27 cellular contexts compared by ENCODE assay signal in genomic region chr22:38404419-38404818, GRCh38. TPM values are rescaled to one million over a fixed set of nuclear protein-coding genes. Genes with fewer than 3 reads are reported as not detected.
DNase-seq lines count a peak whose midpoint lies in the region; ATAC-seq, FAIRE-seq and TF ChIP-seq lines count a peak whose summit lies in the region.
"Had no signal": no experiment of that assay in that cellular context is flagged by ENCODE, and none has a peak within 500 bp of the region (broad histone marks: within the 10 kb centered on the region; RNA-seq: fewer than 3 reads in every experiment).

No MANE protein-coding gene starts in this region.

- H3K9me3 Mint-ChIP-seq in astrocyte (ENCODE audit: unreplicated experiment): no peaks in the 10 kb centered on the region
- peaks cover 9% of the 10 kb centered on the region for H3K9me3 Mint-ChIP-seq in nephron progenitor cell
- H3K9me3 Mint-ChIP-seq: CD4-positive, alpha-beta T cell; CD8-positive, alpha-beta memory T cell; HFFc6 had no signal

- TF ChIP-seq EP300 in H1 (IDR thresholded peaks at IDR 0.05; ENCODE audit: borderline replicate concordance in 1 of 2, low read depth in 2 of 2, low read length in 2 of 2): no peak

- H3K4me1 ChIP-seq in Karpas-422 (ENCODE audit: low read length) (peaks cover 12% of the 10 kb centered on the region), astrocyte (ENCODE audit: insufficient read depth, low read length) (peaks cover 3% of the 10 kb centered on the region), H1 (replicated peaks in 1 of 4; ENCODE audit: control insufficient read depth in 3 of 4, insufficient read depth in 4 of 4, low read length in 3 of 4) (peaks cover 0 to 11% (median 7%) of the 10 kb centered on the region in 4 experiments; a peak in 5 of 7 replicates)
- H3K4me1 ChIP-seq: BE2C had no signal

- H2BK120ac ChIP-seq in H1 (replicated peaks; ENCODE audit: low read depth, low read length): no peak overlapping the region

- H3K36me3 Mint-ChIP-seq in astrocyte (ENCODE audit: low read depth, unreplicated experiment) (no peaks in the 10 kb centered on the region), nephron progenitor cell (ENCODE audit: low read depth) (no peaks in the 10 kb centered on the region)
- H3K36me3 Mint-ChIP-seq: CD14-positive monocyte had no signal

- no peak overlapping the region for H2BK15ac ChIP-seq in H1 (ENCODE audit: low read length)

- WGBS in H1 (ENCODE audit: extremely low coverage in 1 of 2, insufficient coverage in 1 of 2, insufficient read length in 1 of 2, insufficient replicate concordance in 2 of 2, low coverage in 1 of 2, low lambda C conversion rate in 2 of 2, missing lambda C conversion rate in 1 of 2), 2 experiments: 92% methylated on average over 6 of the region's 6 CpGs; no CpG with 5 or more reads in 1 of the 2 experiments

- TF ChIP-seq CTCF in astrocyte (IDR thresholded peaks at IDR 0.05; ENCODE audit: insufficient read depth, low read depth, low read length): no peak
- TF ChIP-seq CTCF in H1 (IDR thresholded peaks at IDR 0.05; ENCODE audit: control extremely low read depth in 1 of 3, insufficient read depth in 1 of 3, low read depth in 1 of 3, low read length in 3 of 3): no peak
- no peak for TF ChIP-seq CTCF in nephron progenitor cell (IDR thresholded peaks at IDR 0.05)

- H3K27ac Mint-ChIP-seq in astrocyte (ENCODE audit: unreplicated experiment) (no peak overlapping the region), nephron progenitor cell (peak overlapping the region; percentile 43)
- H3K27ac Mint-ChIP-seq: CD4-positive, alpha-beta T cell; CD8-positive, alpha-beta memory T cell; GM23338; HFFc6 had no signal

- FAIRE-seq in astrocyte (lab: Jason Lieb, UNC) (no peak), H1 (lab: Jason Lieb, UNC) (no peak)
- FAIRE-seq: A549, GM12891, GM18507, H54 had no signal

- no peak overlapping the region for H3K4me3 ChIP-seq in Karpas-422 (ENCODE audit: low read length)
- no peak overlapping the region for H3K4me3 ChIP-seq in astrocyte (ENCODE audit: insufficient read depth, low read depth, low read length)
- H3K4me3 ChIP-seq in H1 (ENCODE audit: extremely low read depth in 1 of 4, insufficient read depth in 2 of 4, low read depth in 3 of 4, low read length in 4 of 4): no peak overlapping the region
- H3K4me3 ChIP-seq: A549; BLaER1 treated with 17β-estradiol and CSF1 and Interleukin-3, amounts not matched to agents 10 nM and 100 nM; GM23338; HAP-1 had no signal

- H3K4ac ChIP-seq in H1 (replicated peaks; ENCODE audit: insufficient read length, low read depth, low read length): no peak overlapping the region

- H3K9me3 ChIP-seq in Karpas-422 (ENCODE audit: low read length): no peaks in the 10 kb centered on the region
- H3K9me3 ChIP-seq in astrocyte (ENCODE audit: insufficient read depth, low read depth, low read length): no peaks in the 10 kb centered on the region
- no peaks in the 10 kb centered on the region for H3K9me3 ChIP-seq in H1 (ENCODE audit: insufficient read depth in 2 of 2, low read depth in 1 of 2, low read length in 1 of 2)
- H3K9me3 ChIP-seq: A549; BE2C; BLaER1 treated with 17β-estradiol and CSF1 and Interleukin-3, amounts not matched to agents 10 nM and 100 nM; HAP-1 had no signal

- POLR2A ChIA-PET in H1 (lab: Charles Lee; ENCODE audit: partially characterized antibody): no interaction called here

- H3K27me3 Mint-ChIP-seq in astrocyte (ENCODE audit: low read depth, unreplicated experiment) (peaks cover 4% of the 10 kb centered on the region), nephron progenitor cell (ENCODE audit: low read depth, poor library complexity) (peaks cover 21% of the 10 kb centered on the region)
- H3K27me3 Mint-ChIP-seq: CD4-positive, alpha-beta T cell had no signal

- H4K5ac ChIP-seq in H1 (ENCODE audit: insufficient read length, low read depth, low read length): no peak overlapping the region

- ATAC-seq in HG02798 (IDR thresholded peaks at IDR 0.05; ENCODE audit: poor library complexity, unreplicated experiment) (no peak), GM19328 (IDR thresholded peaks at IDR 0.05; ENCODE audit: unreplicated experiment) (no peak)
- ATAC-seq: A549, GM23338 had no signal

- no peaks in the 10 kb centered on the region for H4K20me1 ChIP-seq in Karpas-422 (ENCODE audit: insufficient read depth, low read depth, low read length)
- no peaks in the 10 kb centered on the region for H4K20me1 ChIP-seq in astrocyte (ENCODE audit: insufficient read depth, low read length)
- H4K20me1 ChIP-seq in H1 (replicated peaks in 1 of 2; ENCODE audit: control insufficient read depth in 1 of 2, insufficient read depth in 2 of 2, low read length in 2 of 2): no peaks in the 10 kb centered on the region
- H4K20me1 ChIP-seq: BLaER1 treated with 17β-estradiol and CSF1 and Interleukin-3, amounts not matched to agents 10 nM and 100 nM had no signal

- H3K4me1 Mint-ChIP-seq in astrocyte (ENCODE audit: low read depth, unreplicated experiment) (no peaks in the 10 kb centered on the region), nephron progenitor cell (peaks cover 36% of the 10 kb centered on the region)

- H2AK5ac ChIP-seq in H1 (ENCODE audit: low read depth, low read length): no peak overlapping the region

- H2BK12ac ChIP-seq in H1 (ENCODE audit: low read depth, low read length): no peak overlapping the region

- H2BK20ac ChIP-seq in H1 (ENCODE audit: low read length): no peak overlapping the region

- H2AFZ ChIP-seq in Karpas-422 (ENCODE audit: low read length): no peak overlapping the region
- H2AFZ ChIP-seq in astrocyte (ENCODE audit: low read depth, low read length): peak overlapping the region; percentile 47
- no peak overlapping the region for H2AFZ ChIP-seq in H1 (ENCODE audit: low read length)
- H2AFZ ChIP-seq: GM23338 had no signal

- no peak for TF ChIP-seq RAD21 in H1 (IDR thresholded peaks at IDR 0.05 in 1 of 2, conservative IDR thresholded peaks at IDR 0.05 in 1 of 2; ENCODE audit: low read depth in 2 of 2, low read length in 2 of 2)

- no peak overlapping the region for H2BK5ac ChIP-seq in H1 (ENCODE audit: low read depth, low read length)

- no peak overlapping the region for H3K27ac ChIP-seq in Karpas-422 (ENCODE audit: low read length)
- no peak overlapping the region for H3K27ac ChIP-seq in astrocyte (ENCODE audit: low read depth, low read length)
- no peak overlapping the region for H3K27ac ChIP-seq in H1 (ENCODE audit: low read depth, low read length)
- H3K27ac ChIP-seq: A549; BLaER1 treated with 17β-estradiol and CSF1 and Interleukin-3, amounts not matched to agents 10 nM and 100 nM had no signal

- no peak for TF ChIP-seq POLR2A in H1 (IDR thresholded peaks at IDR 0.05; ENCODE audit: control extremely low read depth in 1 of 2, low read depth in 2 of 2, low read length in 2 of 2)

- peak; percentile 19 for DNase-seq in Karpas-422
- no peak for DNase-seq in astrocyte (ENCODE audit: low read depth)
- DNase-seq in H1 (ENCODE audit: low read depth in 1 of 2, low spot score in 2 of 2): no peak
- DNase-seq in nephron progenitor cell: no peak
- DNase-seq in iPS-NIHi11 (ENCODE audit: low spot score): no peak
- DNase-seq in NCI-H1930 (lab: John Stamatoyannopoulos, UW): no peak
- DNase-seq: 8988T; ACHN; AML-193; BE2C; Calu3; CD4-positive, alpha-beta T cell; CD8-positive, alpha-beta memory T cell; DMS53; DMS79 treated with DMSO at 0.1 percent for 48 hours; GF-D8; HFFc6 had no signal

- no peaks in the 10 kb centered on the region for H3K79me2 ChIP-seq in Karpas-422 (ENCODE audit: low read length)
- no peaks in the 10 kb centered on the region for H3K79me2 ChIP-seq in astrocyte (ENCODE audit: insufficient read depth, low read length)
- H3K79me2 ChIP-seq in H1 (ENCODE audit: control insufficient read depth in 1 of 2, insufficient read depth in 2 of 2, low read length in 2 of 2): no peaks in the 10 kb centered on the region

- H4K91ac ChIP-seq in H1 (replicated peaks; ENCODE audit: insufficient read length, low read length): no peak overlapping the region

- no peak overlapping the region for H3K23ac ChIP-seq in H1 (ENCODE audit: insufficient read length)

- peak overlapping the region; percentile 79 for H4K8ac ChIP-seq in H1 (ENCODE audit: extremely low read depth, insufficient read depth, low read length)

- no peak overlapping the region for H3K9ac ChIP-seq in Karpas-422 (ENCODE audit: low read length)
- H3K9ac ChIP-seq in astrocyte (ENCODE audit: low read length): no peak overlapping the region
- H3K9ac ChIP-seq in H1 (replicated peaks in 1 of 4; ENCODE audit: extremely low read depth in 1 of 4, low read depth in 3 of 4, low read length in 3 of 4): no peak overlapping the region
- H3K9ac ChIP-seq: BLaER1 treated with 17β-estradiol and CSF1 and Interleukin-3, amounts not matched to agents 10 nM and 100 nM had no signal

- H3K4me2 ChIP-seq in Karpas-422 (ENCODE audit: low read depth, low read length, poor library complexity, severe bottlenecking): peak overlapping the region; percentile 54
- H3K4me2 ChIP-seq in astrocyte (ENCODE audit: low read length): no peak overlapping the region
- no peak overlapping the region for H3K4me2 ChIP-seq in H1 (ENCODE audit: insufficient read depth in 1 of 2, low read depth in 2 of 2, low read length in 2 of 2)
- H3K4me2 ChIP-seq: A549; BLaER1 treated with 17β-estradiol and CSF1 and Interleukin-3, amounts not matched to agents 10 nM and 100 nM; GM23338 had no signal

- H3K9me2 ChIP-seq in Karpas-422 (replicated peaks; ENCODE audit: insufficient read depth, low read length): no peaks in the 10 kb centered on the region

- no peaks in the 10 kb centered on the region for H3K23me2 ChIP-seq in H1 (ENCODE audit: low read depth, low read length)

- H3K79me1 ChIP-seq in H1 (ENCODE audit: low read depth, low read length): no peaks in the 10 kb centered on the region

- no peak overlapping the region for H3K56ac ChIP-seq in H1 (replicated peaks; ENCODE audit: insufficient read length, low read depth, low read length)

- H3K36me3 ChIP-seq in Karpas-422 (ENCODE audit: insufficient read depth, low read length) (no peaks in the 10 kb centered on the region), astrocyte (ENCODE audit: insufficient read depth, low read length) (no peaks in the 10 kb centered on the region), H1 (ENCODE audit: control insufficient read depth in 2 of 4, insufficient read depth in 4 of 4, low read length in 3 of 4) (no peaks in the 10 kb centered on the region)
- H3K36me3 ChIP-seq: BE2C; BLaER1 treated with 17β-estradiol and CSF1 and Interleukin-3, amounts not matched to agents 10 nM and 100 nM; HAP-1 had no signal

- no peak overlapping the region for H3K18ac ChIP-seq in H1 (ENCODE audit: extremely low read depth, low read length)

- CTCF ChIA-PET in H1 (lab: Charles Lee; ENCODE audit: partially characterized antibody): interaction anchor here (5.5 kb wide), 1 partner anchor 9 kb away, joined by 49 read pairs; no protein-coding TSS in a partner anchor

- H3K27me3 ChIP-seq in Karpas-422 (ENCODE audit: low read length): no peaks in the 10 kb centered on the region
- no peaks in the 10 kb centered on the region for H3K27me3 ChIP-seq in astrocyte (ENCODE audit: insufficient read depth, low read length)
- H3K27me3 ChIP-seq in H1 (replicated peaks in 1 of 4; ENCODE audit: control insufficient read depth in 3 of 4, extremely low read depth in 1 of 4, insufficient read depth in 3 of 4, low read length in 3 of 4): no peaks in the 10 kb centered on the region
- H3K27me3 ChIP-seq: BE2C had no signal

- no peak overlapping the region for H3K14ac ChIP-seq in H1 (ENCODE audit: insufficient read length)

- no peak overlapping the region for H3K4me3 Mint-ChIP-seq in astrocyte (ENCODE audit: unreplicated experiment)
- no peak overlapping the region for H3K4me3 Mint-ChIP-seq in nephron progenitor cell
- H3K4me3 Mint-ChIP-seq: CD14-positive monocyte; CD4-positive, alpha-beta T cell; GM23338; HFFc6 had no signal

RNA-seq across cellular contexts. Expression of gene KCNJ4, which starts 50.6 kb away (rescaled TPM):
- not detected in 2 replicates for total RNA-seq in Karpas-422 (2014; rRNA removed; shearing (Covaris generic); ENCODE audit: low replicate concordance)
- 0.19 and 0.30 TPM in 2 replicates for total RNA-seq in astrocyte
- total RNA-seq in H1 (2021; fragmentation: NEBNext Ultra II Directional; extraction: Animal tissue kit (Norgen Biotek cat#: 25700)): 2.2 and 2.3 TPM in 2 replicates
- polyA plus RNA-seq in H1 (2011; rRNA removed): 1.4 TPM in 2 replicates
- 1.3 TPM for polyA plus RNA-seq in H1 (2011; cell fraction: cytosol; rRNA removed)
- 1.2 TPM for polyA plus RNA-seq in H1 (2011; cell fraction: nucleus; rRNA removed)
- polyA plus RNA-seq in H1 (2012, experiment 1 of 2): 1.0 to 3.7 TPM (median 2.6 TPM) in 4 replicates
- 1.2 TPM for polyA plus RNA-seq in H1 (2012, experiment 2 of 2)
- 1.2 TPM for polyA plus RNA-seq in H1 (2013, experiment 1 of 2)
- polyA plus RNA-seq in H1 (2013, experiment 2 of 2): 1.3 TPM
- 0.41 TPM in 2 replicates for polyA minus RNA-seq in H1 (2011; rRNA and poly(A)+ RNA removed)
- 1.8 TPM for polyA minus RNA-seq in H1 (2011; cell fraction: cytosol; rRNA and poly(A)+ RNA removed)
- not detected for polyA minus RNA-seq in H1 (2011; cell fraction: nucleus; rRNA and poly(A)+ RNA removed)
- total RNA-seq: Calu3; CD4-positive, alpha-beta T cell; CD8-positive, alpha-beta memory T cell; HFFc6 had no signal
- polyA plus RNA-seq: CD14-positive monocyte; CD8-positive, alpha-beta memory T cell had no signal
